ENCODE assay signal across 1 cellular context in the genomic region with DNA sequence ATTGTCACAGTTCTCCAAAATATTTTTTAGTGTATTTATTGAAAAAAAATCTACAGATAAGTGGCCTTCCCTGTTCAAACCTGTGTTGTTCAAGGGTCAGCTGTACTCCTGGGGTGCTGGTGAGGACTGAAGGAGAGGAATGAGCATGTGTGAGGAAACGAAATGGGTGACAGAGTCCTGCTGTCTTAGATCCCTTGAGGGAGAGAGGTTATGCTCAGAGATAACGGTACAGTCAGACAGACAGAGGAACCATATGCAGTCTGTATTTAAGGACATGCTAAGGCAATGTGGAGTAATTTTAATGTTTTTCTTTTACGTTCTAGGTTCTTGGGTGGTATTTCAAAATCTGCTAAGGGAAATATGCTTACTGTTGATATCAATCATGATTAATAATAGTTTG.
TF ChIP-seq lines count a peak whose summit lies in the region.

No MANE protein-coding gene starts in this region.

TF ChIP-seq in GM23338, 12 proteins besides CTCF, POLR2A, EP300 and RAD21 (continued from another document):
- no peak for TF ChIP-seq ZNF462 (CRISPR knock-in tag; IDR thresholded peaks at IDR 0.05)
- TF ChIP-seq POLR2AphosphoS5 (IDR thresholded peaks at IDR 0.05; ENCODE audit: low read depth): no peak
- no peak for TF ChIP-seq JUNB (IDR thresholded peaks at IDR 0.05; ENCODE audit: unreplicated experiment)
- TF ChIP-seq ZNF331 (CRISPR knock-in tag; IDR thresholded peaks at IDR 0.05; ENCODE audit: low read depth): no peak
